In genomic region chr9:129476821-129477611, GRCh38 we compare ENCODE assay signal across 1 cellular context.
TF ChIP-seq lines count a peak whose summit lies in the region.

No MANE protein-coding gene starts in this region.

TF ChIP-seq in A549, 52 proteins besides CTCF, POLR2A, EP300 and RAD21 (continued from another document):
- no peak for TF ChIP-seq HES2 (IDR thresholded peaks at IDR 0.05)
- no peak for TF ChIP-seq BHLHE40 (IDR thresholded peaks at IDR 0.05; ENCODE audit: low read depth, low read length)
- no peak for TF ChIP-seq MYC (IDR thresholded peaks at IDR 0.05; ENCODE audit: borderline replicate concordance, low read length)
- TF ChIP-seq CEBPB (IDR thresholded peaks at IDR 0.05), result no peak
